ENCODE assay signal across 17 cellular contexts in genomic region chr12:13082866-13083265, GRCh38.
"Had no signal": no experiment of that assay in that cellular context is flagged by ENCODE, and none has a peak within 500 bp of the region (broad histone marks: within the 10 kb centered on the region; RNA-seq: fewer than 3 reads in every experiment).

No MANE protein-coding gene starts in this region.

- DNase-seq: effector memory CD8-positive, alpha-beta T cell; gastrocnemius medialis; glutamatergic neuron; immature natural killer cell; kidney; left cardiac atrium; left ventricle myocardium inferior; lower lobe of right lung; natural killer cell; occipital lobe; pancreas; right cardiac atrium; stimulated activated CD4-positive, alpha-beta T cell treated with anti-CD3 and anti-CD28 coated beads, Interleukin-2, amount 100 ng/mL, for 48 hours; stimulated activated naive CD4-positive, alpha-beta T cell treated with Interleukin-2 at 50 U/mL for 16 hours; trophoblast cell had no signal

- ATAC-seq: effector memory CD8-positive, alpha-beta T cell; gastrocnemius medialis; left cardiac atrium; lower lobe of right lung; natural killer cell; pancreas; right cardiac atrium had no signal

- H3K4me3 ChIP-seq: esophagus muscularis mucosa, gastrocnemius medialis, left ventricle myocardium inferior, lower lobe of right lung, pancreas, smooth muscle cell had no signal
